In the genomic region with DNA sequence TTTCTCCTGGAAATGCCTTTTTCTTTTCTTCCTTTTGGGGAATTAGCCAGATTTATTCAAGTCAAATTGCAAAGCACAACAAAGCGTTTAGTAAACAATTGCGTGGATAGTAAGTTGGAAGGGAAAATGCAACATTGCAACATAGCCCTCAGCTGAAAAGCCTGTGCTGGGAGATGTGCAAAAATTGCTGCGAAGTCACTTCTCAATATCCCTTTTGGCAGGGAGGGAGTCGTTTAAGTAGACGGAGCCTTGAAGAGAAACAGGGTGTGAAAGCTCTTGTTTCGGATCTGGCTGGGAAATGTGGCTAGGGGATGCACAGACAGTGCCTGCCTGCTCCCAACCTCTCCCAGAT, we compare ENCODE assay signal across 29 cellular contexts. TPM values are rescaled to one million over a fixed set of nuclear protein-coding genes. Genes with fewer than 3 reads are reported as not detected.
A peak's percentile ranks its signal among the peaks of the same experiment; 100 is the strongest.
DNase-seq lines count a peak whose midpoint lies in the region; ATAC-seq and TF ChIP-seq lines count a peak whose summit lies in the region.
"Had no signal": no experiment of that assay in that cellular context is flagged by ENCODE, and none has a peak within 500 bp of the region (broad histone marks: within the 10 kb centered on the region; RNA-seq: fewer than 3 reads in every experiment).

No MANE protein-coding gene starts in this region.

- TF ChIP-seq CTCF in uterus (IDR thresholded peaks at IDR 0.05): no peak

- intact Hi-C loops in uterus (cut with DNase I; ENCODE audit: low total_unique reads): no loop called here

- H3K9me3 ChIP-seq in muscle layer of duodenum (ENCODE audit: control insufficient read depth in 1 of 2, low read length in 2 of 2) (no peaks in the 10 kb centered on the region), uterus (no peaks in the 10 kb centered on the region)
- H3K9me3 ChIP-seq: heart right ventricle, MG63 had no signal

- peaks cover 34% of the 10 kb centered on the region for H3K4me1 Mint-ChIP-seq in activated naive CD4-positive, alpha-beta T cell treated with anti-CD3 and anti-CD28 coated beads, Interleukin-2, amount 50 U/mL, for 24 hours
- peaks cover 32% of the 10 kb centered on the region for H3K4me1 Mint-ChIP-seq in activated T-helper 17 cell treated with anti-CD3 and anti-CD28 coated beads, Interleukin-2, amount 50 U/mL, for 72 hours

- H3K27ac ChIP-seq in muscle layer of duodenum (ENCODE audit: low read length) (peak overlapping the region; percentile 48), uterus (peak overlapping the region; percentile 42 to 48)
- H3K27ac ChIP-seq: heart right ventricle had no signal

- H3K27ac Mint-ChIP-seq in activated naive CD4-positive, alpha-beta T cell treated with anti-CD3 and anti-CD28 coated beads, Interleukin-2, amount 50 U/mL, for 24 hours: peak overlapping the region; percentile 64
- peak overlapping the region; percentile 4 for H3K27ac Mint-ChIP-seq in activated T-helper 17 cell treated with anti-CD3 and anti-CD28 coated beads, Interleukin-2, amount 50 U/mL, for 72 hours
- H3K27ac Mint-ChIP-seq: natural killer cell treated with Interleukin-12 subunit alpha and Interleukin-12 subunit beta and Interleukin-15 and Interleukin-18, amount 100 ng/mL, for 72 hours had no signal

- ATAC-seq in activated T-helper 17 cell treated with anti-CD3 and anti-CD28 coated beads, Interleukin-2, amount 50 U/mL, for 72 hours (replicated peaks): no peak
- no peak for ATAC-seq in HG03460 (IDR thresholded peaks at IDR 0.05; ENCODE audit: unreplicated experiment)
- ATAC-seq: effector memory CD8-positive, alpha-beta T cell; natural killer cell treated with Interleukin-12 subunit alpha and Interleukin-12 subunit beta and Interleukin-15 and Interleukin-18, amount 100 ng/mL, for 72 hours had no signal

- no peak for TF ChIP-seq POLR2A in uterus (IDR thresholded peaks at IDR 0.05)

- H3K4me3 ChIP-seq in muscle layer of duodenum (ENCODE audit: low read depth in 1 of 2, low read length in 2 of 2): no peak overlapping the region
- H3K4me3 ChIP-seq in uterus: no peak overlapping the region
- H3K4me3 ChIP-seq: heart right ventricle, MG63, skin epidermis had no signal

- no peaks in the 10 kb centered on the region for H3K9me3 Mint-ChIP-seq in activated naive CD4-positive, alpha-beta T cell treated with anti-CD3 and anti-CD28 coated beads, Interleukin-2, amount 50 U/mL, for 24 hours
- H3K9me3 Mint-ChIP-seq in activated T-helper 17 cell treated with anti-CD3 and anti-CD28 coated beads, Interleukin-2, amount 50 U/mL, for 72 hours: no peaks in the 10 kb centered on the region
- H3K9me3 Mint-ChIP-seq: CD4-positive, alpha-beta memory T cell; effector memory CD8-positive, alpha-beta T cell; natural killer cell treated with Interleukin-12 subunit alpha and Interleukin-12 subunit beta and Interleukin-15 and Interleukin-18, amount 100 ng/mL, for 72 hours had no signal

- peaks cover 12 to 19% of the 10 kb centered on the region in 2 donors for H3K4me1 ChIP-seq in muscle layer of duodenum (ENCODE audit: control insufficient read depth in 1 of 2, insufficient read depth in 2 of 2, low read length in 2 of 2)
- H3K4me1 ChIP-seq in uterus: no peaks in the 10 kb centered on the region

- no peak overlapping the region for H3K4me3 Mint-ChIP-seq in activated naive CD4-positive, alpha-beta T cell treated with anti-CD3 and anti-CD28 coated beads, Interleukin-2, amount 50 U/mL, for 24 hours
- H3K4me3 Mint-ChIP-seq in activated T-helper 17 cell treated with anti-CD3 and anti-CD28 coated beads, Interleukin-2, amount 50 U/mL, for 72 hours: no peak overlapping the region
- H3K4me3 Mint-ChIP-seq: effector memory CD8-positive, alpha-beta T cell; natural killer cell treated with Interleukin-12 subunit alpha and Interleukin-12 subunit beta and Interleukin-15 and Interleukin-18, amount 100 ng/mL, for 72 hours had no signal

- H3K27me3 ChIP-seq in muscle layer of duodenum (ENCODE audit: low read depth, low read length) (no peaks in the 10 kb centered on the region), uterus (no peaks in the 10 kb centered on the region)
- H3K27me3 ChIP-seq: heart right ventricle, MG63 had no signal

- H3K27me3 Mint-ChIP-seq in activated naive CD4-positive, alpha-beta T cell treated with anti-CD3 and anti-CD28 coated beads, Interleukin-2, amount 50 U/mL, for 24 hours: no peaks in the 10 kb centered on the region
- H3K27me3 Mint-ChIP-seq in activated T-helper 17 cell treated with anti-CD3 and anti-CD28 coated beads, Interleukin-2, amount 50 U/mL, for 72 hours: no peaks in the 10 kb centered on the region
- H3K27me3 Mint-ChIP-seq: CD4-positive, alpha-beta memory T cell; effector memory CD8-positive, alpha-beta T cell; natural killer cell treated with Interleukin-12 subunit alpha and Interleukin-12 subunit beta and Interleukin-15 and Interleukin-18, amount 100 ng/mL, for 72 hours had no signal

- H3K36me3 ChIP-seq in muscle layer of duodenum (ENCODE audit: control insufficient read depth in 1 of 2, insufficient read depth in 2 of 2, low read length in 2 of 2): peaks cover 0 to 5% of the 10 kb centered on the region in 2 donors
- no peaks in the 10 kb centered on the region for H3K36me3 ChIP-seq in uterus

- no peak for DNase-seq in activated naive CD4-positive, alpha-beta T cell treated with Interleukin-2 at 50 U/mL for 16 hours
- no peak for DNase-seq in uterus
- no peak for DNase-seq in NCI-H1930 (lab: John Stamatoyannopoulos, UW)
- no peak for DNase-seq in SKM-1 (lab: John Stamatoyannopoulos, UW; ENCODE audit: unreplicated experiment)
- DNase-seq: activated CD4-positive, alpha-beta T cell treated with anti-CD3 and anti-CD28 coated beads for 1 hour; activated CD8-positive, alpha-beta memory T cell treated with anti-CD3 and anti-CD28 coated beads for 24 hours; activated effector memory CD4-positive, alpha-beta T cell treated with anti-CD3 and anti-CD28 coated beads, Interleukin-2, amount 50 U/mL, for 16 hours; activated T-cell treated with anti-CD3 and anti-CD28 coated beads for 4 hours; CD4-positive, alpha-beta memory T cell; cortex of kidney; effector memory CD8-positive, alpha-beta T cell; foreskin melanocyte; GOT3; heart right ventricle; KG1; kidney; MG63; NCI-H1105; NCI-H2029 treated with DMSO at 0.1 percent for 48 hours; NCI-H2227 treated with DMSO at 0.1 percent for 48 hours; NCI-H526; stimulated activated naive CD4-positive, alpha-beta T cell; T-helper 1 cell had no signal

- peaks cover 15% of the 10 kb centered on the region for H3K36me3 Mint-ChIP-seq in activated naive CD4-positive, alpha-beta T cell treated with anti-CD3 and anti-CD28 coated beads, Interleukin-2, amount 50 U/mL, for 24 hours
- H3K36me3 Mint-ChIP-seq in activated T-helper 17 cell treated with anti-CD3 and anti-CD28 coated beads, Interleukin-2, amount 50 U/mL, for 72 hours (ENCODE audit: low read depth): peaks cover 94% of the 10 kb centered on the region

RNA-seq across cellular contexts. Expression of gene SLC7A1, which starts 56.9 kb away (rescaled TPM):
- 100 to 1,000 TPM in 1 of 2 donors, 10 to 100 TPM in 1; 60.1 to 114 TPM for total RNA-seq in activated T-helper 17 cell treated with anti-CD3 and anti-CD28 coated beads, Interleukin-2, amount 50 U/mL, for 72 hours
- total RNA-seq in uterus: 10 to 100 TPM in 2 of 4 donors, 1 to 10 TPM in 2; 4.1 to 39.0 (median 10.8) TPM
